8 cellular contexts compared by ENCODE assay signal in the genomic region with DNA sequence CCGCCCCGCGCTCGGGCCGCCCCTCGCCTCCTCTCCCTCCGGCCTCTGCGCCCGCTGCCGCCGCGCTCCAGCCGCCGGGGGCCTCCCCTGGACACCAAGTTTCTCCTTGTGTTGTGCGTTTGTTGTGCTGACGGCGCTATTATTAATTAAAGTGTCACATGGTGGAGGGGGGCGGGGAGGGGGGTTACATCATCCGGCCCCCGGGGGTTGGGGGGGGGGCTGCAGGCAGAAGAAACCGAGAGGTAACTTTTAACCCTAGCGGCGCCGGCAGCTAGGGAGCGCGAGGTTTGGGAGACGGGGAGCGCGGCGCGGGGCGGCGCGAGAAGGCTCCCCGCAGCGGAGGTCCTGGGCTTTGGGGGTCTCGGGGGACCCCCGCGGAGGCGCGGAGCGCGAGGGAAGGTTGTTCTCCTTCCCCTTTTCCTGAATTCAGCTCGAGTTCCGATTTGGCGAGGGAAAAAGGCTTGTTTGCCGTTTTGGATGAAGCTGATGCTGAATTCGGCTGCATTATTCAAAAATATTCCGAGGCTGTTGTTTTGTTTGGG. TPM values are rescaled to one million over a fixed set of nuclear protein-coding genes. Genes with fewer than 3 reads are reported as not detected.
A peak's percentile ranks its signal among the peaks of the same experiment; 100 is the strongest.
DNase-seq lines count a peak whose midpoint lies in the region; ATAC-seq and TF ChIP-seq lines count a peak whose summit lies in the region.

TSS of gene HRK (minus strand) at position 117 of the 542 bp plus-strand sequence. CDS start 134 bp downstream, outside the sequence.

- WGBS in esophagus muscularis mucosa, result 0% methylated on average over 7 of the region's 49 CpGs

- H3K36me3 ChIP-seq in BLaER1 treated with 17β-estradiol and CSF1 and Interleukin-3, amounts not matched to agents 10 nM and 100 nM, result no peaks in the 10 kb centered on the region
- H3K36me3 ChIP-seq in OCI-LY3 (replicated peaks; ENCODE audit: low read depth, low read length) (no peaks in the 10 kb centered on the region), esophagus muscularis mucosa (no peaks in the 10 kb centered on the region)

- TF ChIP-seq CTCF in OCI-LY3 (IDR thresholded peaks at IDR 0.05; ENCODE audit: low read depth, low read length) (no peak), esophagus muscularis mucosa (IDR thresholded peaks at IDR 0.05) (no peak)

- peak within 1 kb of the TSS in 10 of 11 experiments; percentile 19 to 71 (median 54); a peak in 14 of 22 replicates for H3K9ac ChIP-seq in BLaER1 treated with 17β-estradiol and CSF1 and Interleukin-3, amounts not matched to agents 10 nM and 100 nM
- no peak within 1 kb of the TSS for H3K9ac ChIP-seq in OCI-LY3 (ENCODE audit: low read length)

- peaks cover 40% of the 10 kb centered on the region for H3K4me1 Mint-ChIP-seq in stimulated activated memory B cell treated with anti-CD40 and anti-IgM and Interleukin-4, amounts not matched to agents 10 μg/mL and 1 μg/mL and 100 μg/mL, for 72 hours

- H3K4me3 Mint-ChIP-seq in stimulated activated memory B cell treated with anti-CD40 and anti-IgM and Interleukin-4, amounts not matched to agents 10 μg/mL and 1 μg/mL and 100 μg/mL, for 72 hours, result peak within 1 kb of the TSS; percentile 86

- H3K4me2 ChIP-seq in BLaER1 treated with 17β-estradiol and CSF1 and Interleukin-3, amounts not matched to agents 10 nM and 100 nM, result peak within 1 kb of the TSS; percentile 93 to 99 (median 97)
- peak within 1 kb of the TSS; percentile 56 for H3K4me2 ChIP-seq in OCI-LY3 (ENCODE audit: low read length)

- peaks cover 0 to 45% (median 32%) of the 10 kb centered on the region in 11 experiments; a peak in 19 of 22 replicates for H4K20me1 ChIP-seq in BLaER1 treated with 17β-estradiol and CSF1 and Interleukin-3, amounts not matched to agents 10 nM and 100 nM
- H4K20me1 ChIP-seq in OCI-LY3 (ENCODE audit: insufficient read depth, low read length), result no peaks in the 10 kb centered on the region

- peak within 1 kb of the TSS; percentile 49 to 73 (median 62) for H3K4me3 ChIP-seq in BLaER1 treated with 17β-estradiol and CSF1 and Interleukin-3, amounts not matched to agents 10 nM and 100 nM
- H3K4me3 ChIP-seq in OCI-LY3 (ENCODE audit: low read length), result peak within 1 kb of the TSS; percentile 58
- H3K4me3 ChIP-seq in esophagus muscularis mucosa, result peak within 1 kb of the TSS; percentile 42 to 56 (median 44)

- ATAC-seq in GM21526 (IDR thresholded peaks at IDR 0.05; ENCODE audit: low FRiP score, unreplicated experiment), result peak; percentile 4
- ATAC-seq in stimulated activated memory B cell treated with anti-CD40 and anti-IgM and Interleukin-4, amounts not matched to agents 10 μg/mL and 1 μg/mL and 100 μg/mL, for 72 hours, result no peak
- ATAC-seq in activated CD4-positive, CD25-positive, alpha-beta regulatory T cell treated with anti-CD3 and anti-CD28 coated beads, Interleukin-2, amount 50 U/mL, for 24 hours, result no peak

- no peaks in the 10 kb centered on the region for H3K36me3 Mint-ChIP-seq in stimulated activated memory B cell treated with anti-CD40 and anti-IgM and Interleukin-4, amounts not matched to agents 10 μg/mL and 1 μg/mL and 100 μg/mL, for 72 hours

- no peaks in the 10 kb centered on the region for H3K79me2 ChIP-seq in OCI-LY3 (ENCODE audit: low read length)

- no peak for DNase-seq in esophagus muscularis mucosa (ENCODE audit: extremely low spot score)
- DNase-seq in foreskin melanocyte, result no peak
- no peak for DNase-seq in glomerular visceral epithelial cell (ENCODE audit: extremely low spot score)

- H3K27ac ChIP-seq in BLaER1 treated with 17β-estradiol and CSF1 and Interleukin-3, amounts not matched to agents 10 nM and 100 nM, result peak within 1 kb of the TSS in 3 of 11 experiments; percentile 31 to 41 (median 37); a peak in 3 of 22 replicates
- H3K27ac ChIP-seq in OCI-LY3 (ENCODE audit: low read length) (no peak within 1 kb of the TSS), esophagus muscularis mucosa (replicated peaks in 1 of 4) (no peak within 1 kb of the TSS)

- peak within 1 kb of the TSS; percentile 35 for H3K27ac Mint-ChIP-seq in stimulated activated memory B cell treated with anti-CD40 and anti-IgM and Interleukin-4, amounts not matched to agents 10 μg/mL and 1 μg/mL and 100 μg/mL, for 72 hours

- H3K9me3 Mint-ChIP-seq in stimulated activated memory B cell treated with anti-CD40 and anti-IgM and Interleukin-4, amounts not matched to agents 10 μg/mL and 1 μg/mL and 100 μg/mL, for 72 hours, result no peaks in the 10 kb centered on the region

- TF ChIP-seq EP300 in esophagus muscularis mucosa (IDR thresholded peaks at IDR 0.05), result no peak

- H3K27me3 Mint-ChIP-seq in stimulated activated memory B cell treated with anti-CD40 and anti-IgM and Interleukin-4, amounts not matched to agents 10 μg/mL and 1 μg/mL and 100 μg/mL, for 72 hours, result peaks cover 63% of the 10 kb centered on the region

- no peak for TF ChIP-seq POLR2A in esophagus muscularis mucosa (IDR thresholded peaks at IDR 0.05; ENCODE audit: low read depth)

- peaks cover 71 to 86% (median 79%) of the 10 kb centered on the region in 11 experiments for H3K27me3 ChIP-seq in BLaER1 treated with 17β-estradiol and CSF1 and Interleukin-3, amounts not matched to agents 10 nM and 100 nM
- peaks cover 16% of the 10 kb centered on the region for H3K27me3 ChIP-seq in OCI-LY3 (ENCODE audit: low read depth, low read length)
- H3K27me3 ChIP-seq in esophagus muscularis mucosa, result peaks cover 11 to 92% (median 52%) of the 10 kb centered on the region in 4 donors

- no peaks in the 10 kb centered on the region for H3K9me3 ChIP-seq in BLaER1 treated with 17β-estradiol and CSF1 and Interleukin-3, amounts not matched to agents 10 nM and 100 nM (replicated peaks in 1 of 11)
- no peaks in the 10 kb centered on the region for H3K9me3 ChIP-seq in OCI-LY3 (ENCODE audit: insufficient read depth, low read length)
- no peaks in the 10 kb centered on the region for H3K9me3 ChIP-seq in esophagus muscularis mucosa

- no peak within 1 kb of the TSS for H2AFZ ChIP-seq in OCI-LY3 (ENCODE audit: low read depth, low read length)

- H3K4me1 ChIP-seq in BLaER1 treated with 17β-estradiol and CSF1 and Interleukin-3, amounts not matched to agents 10 nM and 100 nM, result peaks cover 45 to 58% (median 53%) of the 10 kb centered on the region in 10 experiments
- H3K4me1 ChIP-seq in OCI-LY3 (ENCODE audit: low read length) (no peaks in the 10 kb centered on the region), esophagus muscularis mucosa (peaks cover 27 to 44% (median 43%) of the 10 kb centered on the region in 4 donors)

- intact Hi-C loops in esophagus muscularis mucosa (cut with DNase I), result no loop called here

RNA-seq across cellular contexts. Expression of gene HRK, which starts in this region (rescaled TPM):
- under 1 TPM in 2 of 4 donors, not detected in 2; 0.11 to 0.17 TPM for total RNA-seq in esophagus muscularis mucosa
